ENCODE assay signal across 32 cellular contexts in the genomic region with DNA sequence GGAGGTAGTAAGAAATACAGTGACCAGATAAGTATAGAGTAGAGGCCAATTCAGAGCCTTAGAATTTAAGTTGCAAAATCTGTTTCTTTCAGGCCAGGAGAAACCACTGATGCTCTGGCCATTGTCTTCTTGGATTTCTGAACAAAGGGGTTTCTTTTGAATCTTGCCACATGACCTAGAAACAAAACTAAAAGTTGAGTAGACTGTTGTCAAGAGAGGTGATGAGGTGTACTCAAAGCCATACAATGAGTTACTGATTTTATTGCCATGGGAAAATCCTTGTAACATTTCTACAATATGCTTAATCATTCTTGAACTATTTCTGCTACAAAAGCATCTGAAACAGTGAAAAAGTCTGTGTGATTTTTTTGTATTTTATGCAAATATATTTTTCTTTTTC.
DNase-seq lines count a peak whose midpoint lies in the region; ATAC-seq, FAIRE-seq and TF ChIP-seq lines count a peak whose summit lies in the region.
"Had no signal": no experiment of that assay in that cellular context is flagged by ENCODE, and none has a peak within 500 bp of the region (broad histone marks: within the 10 kb centered on the region; RNA-seq: fewer than 3 reads in every experiment).

No MANE protein-coding gene starts in this region.

- H3K9ac ChIP-seq in KMS-11 (no peak overlapping the region), H1 (replicated peaks in 1 of 4; ENCODE audit: extremely low read depth in 1 of 4, low read depth in 3 of 4, low read length in 3 of 4) (no peak overlapping the region), neural progenitor cell (no peak overlapping the region)

- no peak overlapping the region for H3K14ac ChIP-seq in H1 (ENCODE audit: insufficient read length)

- TF ChIP-seq RAD21 in H1 (IDR thresholded peaks at IDR 0.05 in 1 of 2, conservative IDR thresholded peaks at IDR 0.05 in 1 of 2; ENCODE audit: low read depth in 2 of 2, low read length in 2 of 2), result no peak

- H3K27me3 Mint-ChIP-seq in neural progenitor cell (ENCODE audit: insufficient read depth, low read depth), result peaks cover 2% of the 10 kb centered on the region
- no peaks in the 10 kb centered on the region for H3K27me3 Mint-ChIP-seq in activated CD4-positive, alpha-beta memory T cell treated with anti-CD3 and anti-CD28 coated beads, Interleukin-2, amount 10 ng/mL, durations not matched to agents 7 days and 5 days
- H3K27me3 Mint-ChIP-seq: activated CD4-positive, alpha-beta T cell treated with anti-CD3 and anti-CD28 coated beads for 36 hours; activated naive CD8-positive, alpha-beta T cell treated with anti-CD3 and anti-CD28 coated beads, Interleukin-2, amount 50 U/mL, for 24 hours had no signal

- H2AK5ac ChIP-seq in H1 (ENCODE audit: low read depth, low read length), result no peak overlapping the region

- H3K23me2 ChIP-seq in H1 (ENCODE audit: low read depth, low read length), result no peaks in the 10 kb centered on the region

- TF ChIP-seq CTCF in BJ (IDR thresholded peaks at IDR 0.05; ENCODE audit: insufficient read depth, low read depth, low read length) (no peak), KMS-11 (conservative IDR thresholded peaks at IDR 0.05; ENCODE audit: low read depth, low read length) (no peak), H1 (IDR thresholded peaks at IDR 0.05; ENCODE audit: control extremely low read depth in 1 of 3, insufficient read depth in 1 of 3, low read depth in 1 of 3, low read length in 3 of 3) (no peak), neural progenitor cell (IDR thresholded peaks at IDR 0.05) (no peak)

- H3K4me3 ChIP-seq in BJ (ENCODE audit: low read depth, low read length) (no peak overlapping the region), KMS-11 (IDR thresholded peaks at IDR 0.05; ENCODE audit: insufficient read depth, low read depth, low read length) (no peak overlapping the region), H1 (ENCODE audit: extremely low read depth in 1 of 4, insufficient read depth in 2 of 4, low read depth in 3 of 4, low read length in 4 of 4) (no peak overlapping the region), neural progenitor cell (no peak overlapping the region)
- H3K4me3 ChIP-seq: body of pancreas, GM12878, lung, pancreas, spleen, tibial nerve had no signal

- POLR2A ChIA-PET in BJ (lab: Charles Lee) (no interaction called here), H1 (lab: Charles Lee; ENCODE audit: partially characterized antibody) (no interaction called here)
- POLR2A ChIA-PET in activated CD4-positive, alpha-beta memory T cell treated with anti-CD3 and anti-CD28 coated beads, Interleukin-2, amount 10 ng/mL, durations not matched to agents 7 days and 5 days (lab: Charles Lee), result no interaction called here

- H3K9me3 ChIP-seq in H1 (ENCODE audit: insufficient read depth in 2 of 2, low read depth in 1 of 2, low read length in 1 of 2) (peaks cover 0 to 5% of the 10 kb centered on the region in 2 experiments; a peak in 2 of 4 replicates), neural progenitor cell (ENCODE audit: low read depth) (no peaks in the 10 kb centered on the region)
- H3K9me3 ChIP-seq: body of pancreas, Caco-2, pancreas had no signal

- H3K4me2 ChIP-seq in KMS-11, result no peak overlapping the region
- no peak overlapping the region for H3K4me2 ChIP-seq in H1 (ENCODE audit: insufficient read depth in 1 of 2, low read depth in 2 of 2, low read length in 2 of 2)
- no peak overlapping the region for H3K4me2 ChIP-seq in neural progenitor cell

- H3K4me1 Mint-ChIP-seq in neural progenitor cell, result peaks cover 3% of the 10 kb centered on the region
- H3K4me1 Mint-ChIP-seq in activated CD4-positive, alpha-beta memory T cell treated with anti-CD3 and anti-CD28 coated beads, Interleukin-2, amount 10 ng/mL, durations not matched to agents 7 days and 5 days, result no peaks in the 10 kb centered on the region
- H3K4me1 Mint-ChIP-seq: activated CD4-positive, alpha-beta T cell treated with anti-CD3 and anti-CD28 coated beads for 36 hours; activated naive CD8-positive, alpha-beta T cell treated with anti-CD3 and anti-CD28 coated beads, Interleukin-2, amount 50 U/mL, for 24 hours; natural killer cell had no signal

- H3K4ac ChIP-seq in H1 (replicated peaks; ENCODE audit: insufficient read length, low read depth, low read length), result no peak overlapping the region

- ATAC-seq in GM21717 (IDR thresholded peaks at IDR 0.05; ENCODE audit: unreplicated experiment), result no peak
- ATAC-seq: activated CD4-positive, alpha-beta T cell treated with anti-CD3 and anti-CD28 coated beads for 36 hours; activated naive CD8-positive, alpha-beta T cell treated with anti-CD3 and anti-CD28 coated beads, Interleukin-2, amount 50 U/mL, for 24 hours; body of pancreas; GM12878; natural killer cell; pancreas; right cardiac atrium; SK-N-SH treated with all-trans-retinoic acid at 6 μM for 48 hours had no signal

- H2BK12ac ChIP-seq in H1 (ENCODE audit: low read depth, low read length), result no peak overlapping the region

- H3K79me2 ChIP-seq in KMS-11 (ENCODE audit: insufficient read depth, low read depth) (no peaks in the 10 kb centered on the region), H1 (ENCODE audit: control insufficient read depth in 1 of 2, insufficient read depth in 2 of 2, low read length in 2 of 2) (no peaks in the 10 kb centered on the region), neural progenitor cell (ENCODE audit: low read depth) (no peaks in the 10 kb centered on the region)

- H2BK120ac ChIP-seq in H1 (replicated peaks; ENCODE audit: low read depth, low read length), result no peak overlapping the region

- CTCF ChIA-PET in BJ (lab: Yijun Ruan, JAX), result interaction anchor here (1.2 kb wide), 1 partner anchor 9 kb away, joined by 3 read pairs; no protein-coding TSS in a partner anchor
- CTCF ChIA-PET in H1 (lab: Charles Lee; ENCODE audit: partially characterized antibody), result no interaction called here
- CTCF ChIA-PET in activated CD4-positive, alpha-beta memory T cell treated with anti-CD3 and anti-CD28 coated beads, Interleukin-2, amount 10 ng/mL, durations not matched to agents 7 days and 5 days (lab: Charles Lee), result no interaction called here

- H2BK15ac ChIP-seq in H1 (ENCODE audit: low read length), result no peak overlapping the region

- H4K91ac ChIP-seq in H1 (replicated peaks; ENCODE audit: insufficient read length, low read length), result no peak overlapping the region

- no peaks in the 10 kb centered on the region for H3F3A ChIP-seq in neural progenitor cell (ENCODE audit: low read depth)

- FAIRE-seq in H1 (lab: Jason Lieb, UNC), result no peak
- FAIRE-seq: GM12878, kidney, pancreas had no signal

- no peak overlapping the region for H3K23ac ChIP-seq in H1 (ENCODE audit: insufficient read length)

- DNase-seq in BJ (ENCODE audit: low read depth), result peak; percentile 18
- no peak for DNase-seq in H1 (ENCODE audit: low read depth in 1 of 2, low spot score in 2 of 2)
- no peak for DNase-seq in neural progenitor cell (ENCODE audit: low spot score)
- DNase-seq in effector CD8-positive, alpha-beta T cell (lab: John Stamatoyannopoulos, UW), result no peak
- DNase-seq in activated CD4-positive, alpha-beta memory T cell treated with anti-CD3 and anti-CD28 coated beads, Interleukin-2, amount 10 ng/mL, durations not matched to agents 7 days and 5 days, result no peak
- DNase-seq in OCI-M2 (lab: John Stamatoyannopoulos, UW; ENCODE audit: unreplicated experiment), result no peak
- DNase-seq: activated CD4-positive, alpha-beta T cell treated with anti-CD3 and anti-CD28 coated beads for 36 hours; activated gamma-delta T cell treated with Interleukin-2 at 50 U/mL for 16 hours; activated naive CD8-positive, alpha-beta T cell treated with anti-CD3 and anti-CD28 coated beads, Interleukin-2, amount 50 U/mL, for 24 hours; activated T-cell treated with anti-CD3 and anti-CD28 coated beads, Interleukin-2, amount 50 U/mL, for 1 hour; body of pancreas; Caco-2; cerebellar nuclear complex; DMS79; kidney; natural killer cell; NCI-H1436; NCI-H2081 treated with DMSO at 0.1 percent for 48 hours; NCI-H345; NCI-H748 treated with DMSO at 0.1 percent for 48 hours; pancreas; right cardiac atrium; spleen; stimulated activated CD4-positive, alpha-beta T cell treated with anti-CD3 and anti-CD28 coated beads, Interleukin-2, amount 100 ng/mL, for 48 hours; T-helper 2 cell had no signal

- peaks cover 12% of the 10 kb centered on the region for H3K4me1 ChIP-seq in KMS-11 (ENCODE audit: low read depth, poor library complexity, severe bottlenecking)
- H3K4me1 ChIP-seq in H1 (replicated peaks in 1 of 4; ENCODE audit: control insufficient read depth in 3 of 4, insufficient read depth in 4 of 4, low read length in 3 of 4), result no peaks in the 10 kb centered on the region
- H3K4me1 ChIP-seq in neural progenitor cell, result no peaks in the 10 kb centered on the region
- H3K4me1 ChIP-seq: body of pancreas, Caco-2, pancreas, spleen, tibial nerve had no signal

- no peak overlapping the region for H4K8ac ChIP-seq in H1 (ENCODE audit: extremely low read depth, insufficient read depth, low read length)

- no peak for TF ChIP-seq POLR2A in H1 (IDR thresholded peaks at IDR 0.05; ENCODE audit: control extremely low read depth in 1 of 2, low read depth in 2 of 2, low read length in 2 of 2)

- H3K18ac ChIP-seq in H1 (ENCODE audit: extremely low read depth, low read length), result no peak overlapping the region

- H3K36me3 ChIP-seq in BJ (ENCODE audit: control insufficient read depth, insufficient read depth, low read length) (no peaks in the 10 kb centered on the region), KMS-11 (ENCODE audit: insufficient read depth) (no peaks in the 10 kb centered on the region), H1 (ENCODE audit: control insufficient read depth in 2 of 4, insufficient read depth in 4 of 4, low read length in 3 of 4) (no peaks in the 10 kb centered on the region), neural progenitor cell (no peaks in the 10 kb centered on the region)
- H3K36me3 ChIP-seq: pancreas, spleen, tibial nerve had no signal

- H2BK20ac ChIP-seq in H1 (ENCODE audit: low read length), result no peak overlapping the region

- no peak for TF ChIP-seq EP300 in H1 (IDR thresholded peaks at IDR 0.05; ENCODE audit: borderline replicate concordance in 1 of 2, low read depth in 2 of 2, low read length in 2 of 2)

- H3K36me3 Mint-ChIP-seq in neural progenitor cell, result no peaks in the 10 kb centered on the region
- H3K36me3 Mint-ChIP-seq in activated CD4-positive, alpha-beta memory T cell treated with anti-CD3 and anti-CD28 coated beads, Interleukin-2, amount 10 ng/mL, durations not matched to agents 7 days and 5 days (ENCODE audit: low read depth), result no peaks in the 10 kb centered on the region

- H4K20me1 ChIP-seq in KMS-11 (ENCODE audit: insufficient read depth) (no peaks in the 10 kb centered on the region), H1 (replicated peaks in 1 of 2; ENCODE audit: control insufficient read depth in 1 of 2, insufficient read depth in 2 of 2, low read length in 2 of 2) (no peaks in the 10 kb centered on the region), neural progenitor cell (ENCODE audit: low read depth) (no peaks in the 10 kb centered on the region)

- H3K27ac ChIP-seq in KMS-11 (peak overlapping the region; percentile 56; the same call in 1 of the 2 replicates), H1 (ENCODE audit: low read depth, low read length) (no peak overlapping the region), neural progenitor cell (no peak overlapping the region)
- H3K27ac ChIP-seq: body of pancreas, C4-2B, pancreas, spleen, tibial nerve had no signal

- no peaks in the 10 kb centered on the region for H3K79me1 ChIP-seq in H1 (ENCODE audit: low read depth, low read length)

- H3K27ac Mint-ChIP-seq in neural progenitor cell, result no peak overlapping the region
- no peak overlapping the region for H3K27ac Mint-ChIP-seq in activated CD4-positive, alpha-beta memory T cell treated with anti-CD3 and anti-CD28 coated beads, Interleukin-2, amount 10 ng/mL, durations not matched to agents 7 days and 5 days
- H3K27ac Mint-ChIP-seq: activated CD4-positive, alpha-beta T cell treated with anti-CD3 and anti-CD28 coated beads for 36 hours; activated naive CD8-positive, alpha-beta T cell treated with anti-CD3 and anti-CD28 coated beads, Interleukin-2, amount 50 U/mL, for 24 hours; natural killer cell had no signal

- H3K4me3 Mint-ChIP-seq in neural progenitor cell, result no peak overlapping the region
- H3K4me3 Mint-ChIP-seq in activated CD4-positive, alpha-beta memory T cell treated with anti-CD3 and anti-CD28 coated beads, Interleukin-2, amount 10 ng/mL, durations not matched to agents 7 days and 5 days, result no peak overlapping the region
- H3K4me3 Mint-ChIP-seq: activated CD4-positive, alpha-beta T cell treated with anti-CD3 and anti-CD28 coated beads for 36 hours; activated naive CD8-positive, alpha-beta T cell treated with anti-CD3 and anti-CD28 coated beads, Interleukin-2, amount 50 U/mL, for 24 hours; natural killer cell had no signal

- no peak overlapping the region for H3K56ac ChIP-seq in H1 (replicated peaks; ENCODE audit: insufficient read length, low read depth, low read length)

- H3K27me3 ChIP-seq in BJ (ENCODE audit: control insufficient read depth, insufficient read depth, low read length), result no peaks in the 10 kb centered on the region
- H3K27me3 ChIP-seq in KMS-11 (ENCODE audit: insufficient read depth, low read depth), result no peaks in the 10 kb centered on the region
- H3K27me3 ChIP-seq in H1 (replicated peaks in 1 of 4; ENCODE audit: control insufficient read depth in 3 of 4, extremely low read depth in 1 of 4, insufficient read depth in 3 of 4, low read length in 3 of 4), result no peaks in the 10 kb centered on the region
- no peaks in the 10 kb centered on the region for H3K27me3 ChIP-seq in neural progenitor cell
- H3K27me3 ChIP-seq: body of pancreas, pancreas, spleen, tibial nerve had no signal

- H2AFZ ChIP-seq in KMS-11 (ENCODE audit: low read depth), result peak overlapping the region; percentile 36; the same call in 1 of the 2 replicates
- H2AFZ ChIP-seq in H1 (ENCODE audit: low read length), result peak overlapping the region; percentile 70; the same call in 1 of the 2 replicates
- peak overlapping the region; percentile 6 for H2AFZ ChIP-seq in neural progenitor cell (replicated peaks)

- no peak overlapping the region for H4K5ac ChIP-seq in H1 (ENCODE audit: insufficient read length, low read depth, low read length)

- H3K9me3 Mint-ChIP-seq in neural progenitor cell, result peaks cover 10% of the 10 kb centered on the region
- H3K9me3 Mint-ChIP-seq in activated CD4-positive, alpha-beta memory T cell treated with anti-CD3 and anti-CD28 coated beads, Interleukin-2, amount 10 ng/mL, durations not matched to agents 7 days and 5 days, result peaks cover 28% of the 10 kb centered on the region

- no peak overlapping the region for H2BK5ac ChIP-seq in H1 (ENCODE audit: low read depth, low read length)

Comparison
In these comparisons a context has a peak if more than half of its experiments do, and no peak if none do; other contexts are left out.
1. H2AFZ ChIP-seq: peak in every context shown above with its lines; median percentile 70 in H1; 36 in KMS-11; 6 in neural progenitor cell.